In genomic region chr2:3661149-3661660, GRCh38 we compare ENCODE assay signal across 1 cellular context.
TF ChIP-seq lines count a peak whose summit lies in the region.

No MANE protein-coding gene starts in this region.

TF ChIP-seq in H1, 55 proteins besides CTCF, POLR2A, EP300 and RAD21:
- TF ChIP-seq EGR1 (IDR thresholded peaks at IDR 0.05; ENCODE audit: borderline replicate concordance, low read depth, low read length) (no peak), CBX5 (IDR thresholded peaks at IDR 0.05; ENCODE audit: low read depth, low read length) (no peak), CEBPB (IDR thresholded peaks at IDR 0.05; ENCODE audit: low read depth, low read length) (no peak), BACH1 (IDR thresholded peaks at IDR 0.05; ENCODE audit: low read length) (no peak), NRF1 (IDR thresholded peaks at IDR 0.05; ENCODE audit: low read depth, low read length) (no peak), SP1 (IDR thresholded peaks at IDR 0.05; ENCODE audit: low read depth, low read length) (no peak), TEAD4 (IDR thresholded peaks at IDR 0.05; ENCODE audit: low read depth, low read length) (no peak), CBX8 (IDR thresholded peaks at IDR 0.05; ENCODE audit: borderline replicate concordance, low read depth, low read length) (no peak), FOSL1 (IDR thresholded peaks at IDR 0.05; ENCODE audit: insufficient read depth, low read depth, low read length) (no peak)
